9 cellular contexts compared by ENCODE assay signal in the genomic region with DNA sequence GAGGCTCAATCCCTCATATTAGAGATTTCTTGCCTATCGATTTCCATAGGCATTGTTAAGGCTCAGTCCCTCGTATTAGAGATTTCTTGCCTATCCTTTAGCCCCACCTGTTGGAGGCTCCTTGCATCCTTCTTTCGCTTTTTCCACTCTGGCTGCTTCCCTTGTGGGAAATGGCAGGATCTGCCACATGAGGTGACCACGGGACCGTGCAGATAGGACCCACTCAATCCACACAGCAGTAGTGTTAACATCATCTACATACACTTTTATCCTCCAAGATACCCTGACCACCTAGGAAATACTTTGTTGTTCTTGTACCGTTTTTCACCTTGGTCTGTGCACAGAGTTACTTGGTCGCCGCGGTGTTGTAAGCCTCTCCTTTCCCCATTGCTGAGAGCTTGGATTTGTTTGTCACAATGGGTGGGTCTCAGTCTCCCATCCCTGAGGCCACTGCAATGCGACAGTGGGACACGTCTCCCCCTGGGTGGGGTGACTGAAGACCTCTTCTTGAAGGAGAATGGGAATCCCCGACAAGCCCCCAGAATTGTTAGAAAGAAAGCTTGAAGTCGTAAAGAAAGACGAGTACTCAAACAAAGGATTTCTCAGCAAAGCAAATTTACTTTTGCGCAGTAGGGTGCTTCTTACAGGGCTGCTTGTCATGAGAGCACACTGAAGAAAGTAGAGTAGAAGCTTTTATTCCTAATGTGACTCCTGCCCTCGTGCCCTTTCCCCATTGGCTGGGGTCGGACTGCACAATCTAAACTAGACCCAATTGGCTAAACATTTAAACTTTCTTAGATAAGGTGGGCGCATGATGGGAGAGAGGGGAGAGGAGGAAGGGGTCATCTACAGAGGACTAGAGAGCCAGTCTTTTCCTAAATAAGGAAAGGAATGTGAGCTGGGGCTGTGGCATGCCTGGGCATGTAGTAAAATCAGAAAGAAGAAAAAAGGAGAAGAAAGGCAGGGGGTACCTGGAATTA. TPM values are rescaled to one million over a fixed set of nuclear protein-coding genes. Genes with fewer than 3 reads are reported as not detected.
DNase-seq lines count a peak whose midpoint lies in the region; ATAC-seq and TF ChIP-seq lines count a peak whose summit lies in the region.
"Had no signal": no experiment of that assay in that cellular context is flagged by ENCODE, and none has a peak within 500 bp of the region (broad histone marks: within the 10 kb centered on the region; RNA-seq: fewer than 3 reads in every experiment).

No MANE protein-coding gene starts in this region.

- H3K9me3 ChIP-seq in adipocyte (ENCODE audit: control insufficient read depth, low read length): no peaks in the 10 kb centered on the region
- no peaks in the 10 kb centered on the region for H3K9me3 ChIP-seq in iPS-15b (ENCODE audit: control insufficient read depth, insufficient read depth, low read length)
- no peaks in the 10 kb centered on the region for H3K9me3 ChIP-seq in uterus

- no peaks in the 10 kb centered on the region for H3K27me3 Mint-ChIP-seq in CD14-positive monocyte (ENCODE audit: low read depth in 3 of 3)

- no peak for TF ChIP-seq POLR2A in uterus (IDR thresholded peaks at IDR 0.05)

- intact Hi-C loops in CD14-positive monocyte (cut with micrococcal nuclease): loop anchor here (10.0 kb wide), 1 partner anchor 231 kb away; no protein-coding TSS in a partner anchor
- intact Hi-C loops in uterus (cut with DNase I; ENCODE audit: low total_unique reads): no loop called here

- H3K27ac Mint-ChIP-seq in CD14-positive monocyte: peak overlapping the region in 1 of 7 donors; percentile 5

- no peaks in the 10 kb centered on the region for H3K4me1 Mint-ChIP-seq in CD14-positive monocyte

- H3K4me3 Mint-ChIP-seq in CD14-positive monocyte: no peak overlapping the region

- H3K27me3 ChIP-seq in adipocyte (replicated peaks; ENCODE audit: control insufficient read depth, insufficient read depth, low read length) (no peaks in the 10 kb centered on the region), iPS-15b (ENCODE audit: control insufficient read depth, insufficient read depth, low read length) (no peaks in the 10 kb centered on the region), uterus (no peaks in the 10 kb centered on the region)

- no peak overlapping the region for H3K27ac ChIP-seq in uterus
- H3K27ac ChIP-seq: KMS-11 had no signal

- no peaks in the 10 kb centered on the region for H3K9me3 Mint-ChIP-seq in CD14-positive monocyte

- H3K36me3 ChIP-seq in adipocyte (ENCODE audit: control insufficient read depth, insufficient read depth, low read length, severe bottlenecking) (peaks cover 13% of the 10 kb centered on the region), iPS-15b (ENCODE audit: control insufficient read depth, insufficient read depth, low read length) (no peaks in the 10 kb centered on the region), uterus (no peaks in the 10 kb centered on the region)

- H3K9ac ChIP-seq in adipocyte (ENCODE audit: low read length) (no peak overlapping the region), iPS-15b (ENCODE audit: low read depth, low read length) (peak overlapping the region; percentile 62)
- H3K9ac ChIP-seq: KMS-11 had no signal

- H3K36me3 Mint-ChIP-seq in CD14-positive monocyte: peaks cover 4 to 9% of the 10 kb centered on the region in 2 donors

- ATAC-seq in HG03045 (IDR thresholded peaks at IDR 0.05; ENCODE audit: unreplicated experiment): no peak
- no peak for ATAC-seq in GM21515 (IDR thresholded peaks at IDR 0.05; ENCODE audit: unreplicated experiment)

- H3K4me3 ChIP-seq in adipocyte (ENCODE audit: low read length): no peak overlapping the region
- no peak overlapping the region for H3K4me3 ChIP-seq in iPS-15b (ENCODE audit: low read depth, low read length)
- no peak overlapping the region for H3K4me3 ChIP-seq in uterus

- H3K4me1 ChIP-seq in adipocyte (ENCODE audit: control insufficient read depth, insufficient read depth, low read length): peaks cover 10% of the 10 kb centered on the region
- peaks cover 9% of the 10 kb centered on the region for H3K4me1 ChIP-seq in iPS-15b (ENCODE audit: control insufficient read depth, insufficient read depth, low read length)
- no peaks in the 10 kb centered on the region for H3K4me1 ChIP-seq in uterus

- DNase-seq in CD14-positive monocyte (ENCODE audit: low spot score): no peak
- peak; percentile 25 for DNase-seq in HPDE6-E6E7 (ENCODE audit: extremely low spot score)
- peak; percentile 28 for DNase-seq in adipocyte (ENCODE audit: low read depth)
- peak in 1 of 2 donors; percentile 21 for DNase-seq in uterus
- DNase-seq in amniotic stem cell (lab: John Stamatoyannopoulos, UW): no peak

- peak; percentile 76 for TF ChIP-seq CTCF in CD14-positive monocyte (IDR thresholded peaks at IDR 0.05)
- TF ChIP-seq CTCF in uterus (IDR thresholded peaks at IDR 0.05): peak; percentile 20 to 37 (median 34)

RNA-seq across cellular contexts. Expression of gene IFT74, which starts 19.8 kb away (rescaled TPM):
- 1 to 10 TPM; 3.7 to 6.0 TPM for polyA plus RNA-seq in CD14-positive monocyte
- total RNA-seq in uterus: 10 to 100 TPM; 19.1 to 31.5 (median 25.4) TPM

RNA-seq across cellular contexts. Expression of gene PLAA, which starts 29.0 kb away (rescaled TPM):
- 10 to 100 TPM; 14.7 to 19.3 TPM for polyA plus RNA-seq in CD14-positive monocyte
- total RNA-seq in uterus: 10 to 100 TPM; 11.3 to 34.8 (median 23.4) TPM

RNA-seq across cellular contexts. Expression of gene LRRC19, which starts 29.5 kb away (rescaled TPM):
- not detected for polyA plus RNA-seq in CD14-positive monocyte
- total RNA-seq in uterus: not detected

Comparison
In these comparisons a context has a peak if more than half of its experiments do, and no peak if none do; other contexts are left out.
1. DNase-seq: peak in HPDE6-E6E7 (single experiment) and adipocyte (single experiment); none in CD14-positive monocyte (single experiment) and amniotic stem cell (single experiment).